Comparison of ENCODE assay signal across 1 cellular context in genomic region chr2:190334479-190335224, GRCh38.
TF ChIP-seq lines count a peak whose summit lies in the region.

No MANE protein-coding gene starts in this region.

TF ChIP-seq in HepG2, 621 proteins besides CTCF, POLR2A, EP300 and RAD21 (continued from another document and continues in another):
- TF ChIP-seq RAD51 (IDR thresholded peaks at IDR 0.05; ENCODE audit: borderline replicate concordance) (no peak), PLRG1 (conservative IDR thresholded peaks at IDR 0.05) (no peak), ZNF530 (CRISPR knock-in tag; IDR thresholded peaks at IDR 0.05; ENCODE audit: low read depth) (no peak), RCOR2 (CRISPR knock-in tag; IDR thresholded peaks at IDR 0.05) (peak; percentile 93), JDP2 (CRISPR knock-in tag; IDR thresholded peaks at IDR 0.05; ENCODE audit: borderline replicate concordance) (no peak), ZNF513 (CRISPR knock-in tag; conservative IDR thresholded peaks at IDR 0.05) (no peak), ZNF101 (CRISPR knock-in tag; IDR thresholded peaks at IDR 0.05; ENCODE audit: borderline replicate concordance, low read depth) (no peak), ISL2 (CRISPR knock-in tag; IDR thresholded peaks at IDR 0.05) (peak; percentile 88), KMT2A (CRISPR knock-in tag; IDR thresholded peaks at IDR 0.05) (peak; percentile 53; the same call in 1 of the 2 replicates), ZNF44 (CRISPR knock-in tag; IDR thresholded peaks at IDR 0.05) (no peak), GABPB1 (CRISPR knock-in tag; IDR thresholded peaks at IDR 0.05) (peak; percentile 41), ZNF34 (CRISPR knock-in tag; IDR thresholded peaks at IDR 0.05; ENCODE audit: borderline replicate concordance) (no peak), ZFP62 (CRISPR knock-in tag; IDR thresholded peaks at IDR 0.05) (no peak), KDM1A (CRISPR knock-in tag; IDR thresholded peaks at IDR 0.05) (0 out of 2 replicates have a peak, but pooled peaks have one; percentile 63), BRCA1 (CRISPR knock-in tag; IDR thresholded peaks at IDR 0.05) (no peak), ZNF816 (CRISPR knock-in tag; IDR thresholded peaks at IDR 0.05; ENCODE audit: borderline replicate concordance) (no peak), REPIN1 (CRISPR knock-in tag; IDR thresholded peaks at IDR 0.05; ENCODE audit: borderline replicate concordance, low read depth) (no peak; the same call in 1 of the 2 replicates), ZNF775 (CRISPR knock-in tag; IDR thresholded peaks at IDR 0.05; ENCODE audit: borderline replicate concordance) (no peak), ZNF589 (CRISPR knock-in tag; conservative IDR thresholded peaks at IDR 0.05) (no peak), ZNF383 (CRISPR knock-in tag; IDR thresholded peaks at IDR 0.05; ENCODE audit: borderline replicate concordance) (no peak), ZBTB3 (CRISPR knock-in tag; IDR thresholded peaks at IDR 0.05; ENCODE audit: borderline replicate concordance, low read depth) (no peak), ZNF878 (CRISPR knock-in tag; IDR thresholded peaks at IDR 0.05) (peak; percentile 19; the same call in 1 of the 2 replicates), NONO (IDR thresholded peaks at IDR 0.05) (no peak), NONO (CRISPR knock-in tag; conservative IDR thresholded peaks at IDR 0.05) (no peak), RORA (CRISPR knock-in tag; IDR thresholded peaks at IDR 0.05) (no peak), SIN3B (IDR thresholded peaks at IDR 0.05; ENCODE audit: low read length) (no peak), SMAD3 (CRISPR knock-in tag; IDR thresholded peaks at IDR 0.05) (peak; percentile 54; the same call in 1 of the 2 replicates), MYPOP (CRISPR knock-in tag; IDR thresholded peaks at IDR 0.05) (peak; percentile 43; the same call in 1 of the 2 replicates), NCOA1 (CRISPR knock-in tag; IDR thresholded peaks at IDR 0.05) (no peak), ZNF180 (CRISPR knock-in tag; IDR thresholded peaks at IDR 0.05; ENCODE audit: borderline replicate concordance, low read depth) (no peak), E2F5 (CRISPR knock-in tag; conservative IDR thresholded peaks at IDR 0.05) (no peak), ZNF292 (CRISPR knock-in tag; IDR thresholded peaks at IDR 0.05; ENCODE audit: borderline replicate concordance, low read depth) (no peak), PRPF4 (IDR thresholded peaks at IDR 0.05; ENCODE audit: low read depth, low read length, poor library complexity, severe bottlenecking) (no peak), ZNF354B (CRISPR knock-in tag; IDR thresholded peaks at IDR 0.05) (no peak), SMYD3 (CRISPR knock-in tag; IDR thresholded peaks at IDR 0.05) (no peak), EHMT2 (IDR thresholded peaks at IDR 0.05; ENCODE audit: borderline replicate concordance, low read depth, low read length) (peak; percentile 74; the same call in 1 of the 2 replicates), PAXIP1 (CRISPR knock-in tag; conservative IDR thresholded peaks at IDR 0.05) (peak; percentile 97), ARNT (IDR thresholded peaks at IDR 0.05) (no peak), GPN1 (CRISPR knock-in tag; IDR thresholded peaks at IDR 0.05; ENCODE audit: borderline replicate concordance) (no peak), ZNF782 (CRISPR knock-in tag; IDR thresholded peaks at IDR 0.05; ENCODE audit: borderline replicate concordance) (no peak; the same call in 1 of the 2 replicates), ZNF713 (CRISPR knock-in tag; IDR thresholded peaks at IDR 0.05) (no peak), NR2C2 (CRISPR knock-in tag; IDR thresholded peaks at IDR 0.05; ENCODE audit: borderline replicate concordance) (no peak), ZNF577 (CRISPR knock-in tag; IDR thresholded peaks at IDR 0.05; ENCODE audit: borderline replicate concordance, low read depth) (no peak), POGZ (CRISPR knock-in tag; IDR thresholded peaks at IDR 0.05) (peak; percentile 87), XBP1 (CRISPR knock-in tag; IDR thresholded peaks at IDR 0.05) (no peak), MTERF4 (CRISPR knock-in tag; IDR thresholded peaks at IDR 0.05) (no peak), TGIF2 (CRISPR knock-in tag; IDR thresholded peaks at IDR 0.05) (peak; percentile 67; the same call in 1 of the 2 replicates), MAFG (CRISPR knock-in tag; IDR thresholded peaks at IDR 0.05) (no peak), ZNF124 (CRISPR knock-in tag; IDR thresholded peaks at IDR 0.05) (no peak)
- TF ChIP-seq, protein P1, sequence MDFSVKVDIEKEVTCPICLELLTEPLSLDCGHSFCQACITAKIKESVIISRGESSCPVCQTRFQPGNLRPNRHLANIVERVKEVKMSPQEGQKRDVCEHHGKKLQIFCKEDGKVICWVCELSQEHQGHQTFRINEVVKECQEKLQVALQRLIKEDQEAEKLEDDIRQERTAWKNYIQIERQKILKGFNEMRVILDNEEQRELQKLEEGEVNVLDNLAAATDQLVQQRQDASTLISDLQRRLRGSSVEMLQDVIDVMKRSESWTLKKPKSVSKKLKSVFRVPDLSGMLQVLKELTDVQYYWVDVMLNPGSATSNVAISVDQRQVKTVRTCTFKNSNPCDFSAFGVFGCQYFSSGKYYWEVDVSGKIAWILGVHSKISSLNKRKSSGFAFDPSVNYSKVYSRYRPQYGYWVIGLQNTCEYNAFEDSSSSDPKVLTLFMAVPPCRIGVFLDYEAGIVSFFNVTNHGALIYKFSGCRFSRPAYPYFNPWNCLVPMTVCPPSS (IDR thresholded peaks at IDR 0.05), result no peak
- TF ChIP-seq, protein P2, sequence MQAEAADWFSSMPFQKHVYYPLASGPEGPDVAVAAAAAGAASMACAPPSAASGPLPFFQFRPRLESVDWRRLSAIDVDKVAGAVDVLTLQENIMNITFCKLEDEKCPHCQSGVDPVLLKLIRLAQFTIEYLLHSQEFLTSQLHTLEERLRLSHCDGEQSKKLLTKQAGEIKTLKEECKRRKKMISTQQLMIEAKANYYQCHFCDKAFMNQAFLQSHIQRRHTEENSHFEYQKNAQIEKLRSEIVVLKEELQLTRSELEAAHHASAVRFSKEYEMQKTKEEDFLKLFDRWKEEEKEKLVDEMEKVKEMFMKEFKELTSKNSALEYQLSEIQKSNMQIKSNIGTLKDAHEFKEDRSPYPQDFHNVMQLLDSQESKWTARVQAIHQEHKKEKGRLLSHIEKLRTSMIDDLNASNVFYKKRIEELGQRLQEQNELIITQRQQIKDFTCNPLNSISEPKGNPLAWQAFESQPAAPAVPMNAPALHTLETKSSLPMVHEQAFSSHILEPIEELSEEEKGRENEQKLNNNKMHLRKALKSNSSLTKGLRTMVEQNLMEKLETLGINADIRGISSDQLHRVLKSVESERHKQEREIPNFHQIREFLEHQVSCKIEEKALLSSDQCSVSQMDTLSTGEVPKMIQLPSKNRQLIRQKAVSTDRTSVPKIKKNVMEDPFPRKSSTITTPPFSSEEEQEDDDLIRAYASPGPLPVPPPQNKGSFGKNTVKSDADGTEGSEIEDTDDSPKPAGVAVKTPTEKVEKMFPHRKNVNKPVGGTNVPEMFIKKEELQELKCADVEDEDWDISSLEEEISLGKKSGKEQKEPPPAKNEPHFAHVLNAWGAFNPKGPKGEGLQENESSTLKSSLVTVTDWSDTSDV (CRISPR knock-in tag; IDR thresholded peaks at IDR 0.05), result no peak
- TF ChIP-seq, protein P3, sequence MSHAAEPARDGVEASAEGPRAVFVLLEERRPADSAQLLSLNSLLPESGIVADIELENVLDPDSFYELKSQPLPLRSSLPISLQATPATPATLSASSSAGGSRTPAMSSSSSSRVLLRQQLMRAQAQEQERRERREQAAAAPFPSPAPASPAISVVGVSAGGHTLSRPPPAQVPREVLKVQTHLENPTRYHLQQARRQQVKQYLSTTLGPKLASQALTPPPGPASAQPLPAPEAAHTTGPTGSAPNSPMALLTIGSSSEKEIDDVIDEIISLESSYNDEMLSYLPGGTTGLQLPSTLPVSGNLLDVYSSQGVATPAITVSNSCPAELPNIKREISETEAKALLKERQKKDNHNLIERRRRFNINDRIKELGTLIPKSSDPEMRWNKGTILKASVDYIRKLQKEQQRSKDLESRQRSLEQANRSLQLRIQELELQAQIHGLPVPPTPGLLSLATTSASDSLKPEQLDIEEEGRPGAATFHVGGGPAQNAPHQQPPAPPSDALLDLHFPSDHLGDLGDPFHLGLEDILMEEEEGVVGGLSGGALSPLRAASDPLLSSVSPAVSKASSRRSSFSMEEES (CRISPR knock-in tag; IDR thresholded peaks at IDR 0.05), result peak; percentile 75
- TF ChIP-seq, protein P4, sequence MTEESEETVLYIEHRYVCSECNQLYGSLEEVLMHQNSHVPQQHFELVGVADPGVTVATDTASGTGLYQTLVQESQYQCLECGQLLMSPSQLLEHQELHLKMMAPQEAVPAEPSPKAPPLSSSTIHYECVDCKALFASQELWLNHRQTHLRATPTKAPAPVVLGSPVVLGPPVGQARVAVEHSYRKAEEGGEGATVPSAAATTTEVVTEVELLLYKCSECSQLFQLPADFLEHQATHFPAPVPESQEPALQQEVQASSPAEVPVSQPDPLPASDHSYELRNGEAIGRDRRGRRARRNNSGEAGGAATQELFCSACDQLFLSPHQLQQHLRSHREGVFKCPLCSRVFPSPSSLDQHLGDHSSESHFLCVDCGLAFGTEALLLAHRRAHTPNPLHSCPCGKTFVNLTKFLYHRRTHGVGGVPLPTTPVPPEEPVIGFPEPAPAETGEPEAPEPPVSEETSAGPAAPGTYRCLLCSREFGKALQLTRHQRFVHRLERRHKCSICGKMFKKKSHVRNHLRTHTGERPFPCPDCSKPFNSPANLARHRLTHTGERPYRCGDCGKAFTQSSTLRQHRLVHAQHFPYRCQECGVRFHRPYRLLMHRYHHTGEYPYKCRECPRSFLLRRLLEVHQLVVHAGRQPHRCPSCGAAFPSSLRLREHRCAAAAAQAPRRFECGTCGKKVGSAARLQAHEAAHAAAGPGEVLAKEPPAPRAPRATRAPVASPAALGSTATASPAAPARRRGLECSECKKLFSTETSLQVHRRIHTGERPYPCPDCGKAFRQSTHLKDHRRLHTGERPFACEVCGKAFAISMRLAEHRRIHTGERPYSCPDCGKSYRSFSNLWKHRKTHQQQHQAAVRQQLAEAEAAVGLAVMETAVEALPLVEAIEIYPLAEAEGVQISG (CRISPR knock-in tag; IDR thresholded peaks at IDR 0.05), result peak; percentile 78
- TF ChIP-seq, protein P5, sequence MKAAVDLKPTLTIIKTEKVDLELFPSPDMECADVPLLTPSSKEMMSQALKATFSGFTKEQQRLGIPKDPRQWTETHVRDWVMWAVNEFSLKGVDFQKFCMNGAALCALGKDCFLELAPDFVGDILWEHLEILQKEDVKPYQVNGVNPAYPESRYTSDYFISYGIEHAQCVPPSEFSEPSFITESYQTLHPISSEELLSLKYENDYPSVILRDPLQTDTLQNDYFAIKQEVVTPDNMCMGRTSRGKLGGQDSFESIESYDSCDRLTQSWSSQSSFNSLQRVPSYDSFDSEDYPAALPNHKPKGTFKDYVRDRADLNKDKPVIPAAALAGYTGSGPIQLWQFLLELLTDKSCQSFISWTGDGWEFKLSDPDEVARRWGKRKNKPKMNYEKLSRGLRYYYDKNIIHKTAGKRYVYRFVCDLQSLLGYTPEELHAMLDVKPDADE (CRISPR knock-in tag; IDR thresholded peaks at IDR 0.05), result no peak
